Comparison of ENCODE assay signal across 20 cellular contexts in the genomic region with DNA sequence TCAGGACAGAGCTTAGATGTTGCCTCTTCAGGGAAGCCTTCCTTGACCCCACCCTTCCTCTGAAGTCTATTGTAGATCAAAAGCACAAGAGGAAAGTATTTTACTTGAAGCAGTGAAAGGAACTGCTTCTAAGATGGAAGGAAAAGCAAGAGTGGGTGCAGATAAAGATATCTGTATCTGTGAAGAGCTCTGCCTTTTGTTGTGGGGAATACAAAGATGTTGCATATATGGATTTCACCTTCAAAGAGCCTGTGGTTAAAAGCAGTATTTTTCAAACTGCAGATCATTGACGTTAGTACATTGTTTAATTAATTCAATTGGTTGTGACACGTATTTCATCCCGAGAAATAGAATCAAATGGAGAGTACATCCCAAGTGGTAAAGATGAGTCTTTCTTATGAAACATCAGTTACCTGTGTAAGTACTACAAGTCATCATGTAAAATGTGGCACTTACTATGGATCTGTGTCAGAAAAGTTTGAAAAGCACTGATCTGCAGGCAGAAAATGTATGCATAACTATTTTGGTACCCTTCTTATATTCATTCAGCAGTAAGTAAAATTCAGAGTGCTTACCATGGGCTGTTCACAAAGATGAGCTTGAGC. TPM values are rescaled to one million over a fixed set of nuclear protein-coding genes. Genes with fewer than 3 reads are reported as not detected.
DNase-seq lines count a peak whose midpoint lies in the region; ATAC-seq and TF ChIP-seq lines count a peak whose summit lies in the region.
"Had no signal": no experiment of that assay in that cellular context is flagged by ENCODE, and none has a peak within 500 bp of the region (broad histone marks: within the 10 kb centered on the region; RNA-seq: fewer than 3 reads in every experiment).

No MANE protein-coding gene starts in this region.

- intact Hi-C loops in activated CD4-positive, alpha-beta T cell treated with anti-CD3 and anti-CD28 coated beads, Interleukin-2, amount 10 ng/mL, durations not matched to agents 24 days and 14 days (cut with micrococcal nuclease) = no loop called here
- intact Hi-C loops in gastrocnemius medialis (cut with DNase I; ENCODE audit: low total_unique reads) = no loop called here

- TF ChIP-seq CTCF in chondrocyte (IDR thresholded peaks at IDR 0.05) = no peak
- no peak for TF ChIP-seq CTCF in gastrocnemius medialis (IDR thresholded peaks at IDR 0.05 in 4 of 5, conservative IDR thresholded peaks at IDR 0.05 in 1 of 5)

- H3K9me3 ChIP-seq in T-helper 17 cell (ENCODE audit: control insufficient read depth, low read length, poor library complexity, severe bottlenecking) (no peaks in the 10 kb centered on the region), gastrocnemius medialis (no peaks in the 10 kb centered on the region)
- H3K9me3 ChIP-seq: BLaER1 had no signal

- H3K27ac Mint-ChIP-seq in activated CD4-positive, alpha-beta T cell treated with anti-CD3 and anti-CD28 coated beads, Interleukin-2, amount 10 ng/mL, durations not matched to agents 24 days and 14 days = no peak overlapping the region
- H3K27ac Mint-ChIP-seq in activated naive CD4-positive, alpha-beta T cell treated with anti-CD3 and anti-CD28 coated beads, Interleukin-2, amount 50 U/mL, for 24 hours = peak overlapping the region; percentile 42
- H3K27ac Mint-ChIP-seq in T-helper 17 cell (peak overlapping the region; percentile 32), chondrocyte (ENCODE audit: unreplicated experiment) (no peak overlapping the region)
- peak overlapping the region in 8 of 10 donors; percentile 2 to 16 (median 6) for H3K27ac Mint-ChIP-seq in naive thymus-derived CD8-positive, alpha-beta T cell
- H3K27ac Mint-ChIP-seq: CD14-positive monocyte, H9 had no signal

- H3K27me3 ChIP-seq in gastrocnemius medialis = no peaks in the 10 kb centered on the region
- H3K27me3 ChIP-seq: BLaER1 had no signal

- H3K27me3 Mint-ChIP-seq in activated CD4-positive, alpha-beta T cell treated with anti-CD3 and anti-CD28 coated beads, Interleukin-2, amount 10 ng/mL, durations not matched to agents 24 days and 14 days = no peaks in the 10 kb centered on the region
- no peaks in the 10 kb centered on the region for H3K27me3 Mint-ChIP-seq in activated naive CD4-positive, alpha-beta T cell treated with anti-CD3 and anti-CD28 coated beads, Interleukin-2, amount 50 U/mL, for 24 hours
- H3K27me3 Mint-ChIP-seq in T-helper 17 cell (no peaks in the 10 kb centered on the region), chondrocyte (ENCODE audit: low read depth) (no peaks in the 10 kb centered on the region)
- H3K27me3 Mint-ChIP-seq in naive thymus-derived CD8-positive, alpha-beta T cell = no peaks in the 10 kb centered on the region
- H3K27me3 Mint-ChIP-seq: CD8-positive, alpha-beta memory T cell had no signal

- in situ Hi-C loops in gastrocnemius medialis (cut with MboI; ENCODE audit: low sequenced_read_pairs in 4 of 4) = no loop called here

- DNase-seq in activated CD4-positive, alpha-beta T cell treated with anti-CD3 and anti-CD28 coated beads, Interleukin-2, amount 10 ng/mL, durations not matched to agents 24 days and 14 days = peak; percentile 47
- DNase-seq in activated CD4-positive, alpha-beta T cell treated with anti-CD3 and anti-CD28 coated beads for 1 hour = no peak
- DNase-seq in activated naive CD4-positive, alpha-beta T cell treated with Interleukin-2 at 50 U/mL for 16 hours = no peak
- no peak for DNase-seq in T-helper 17 cell
- DNase-seq in naive thymus-derived CD8-positive, alpha-beta T cell = peak in 1 of 10 donors; percentile 3
- no peak for DNase-seq in chondrocyte (ENCODE audit: low spot score)
- DNase-seq in gastrocnemius medialis = no peak
- DNase-seq: 8988T; CD8-positive, alpha-beta memory T cell; COR-L47; DMS 273 treated with DMSO at 0.1 percent for 48 hours; DMS53; DND-41; EL; H9 had no signal

- H3K4me3 ChIP-seq in gastrocnemius medialis = no peak overlapping the region
- H3K4me3 ChIP-seq: BLaER1, GM12878 had no signal

- peaks cover 0 to 34% of the 10 kb centered on the region in 2 donors for H3K36me3 ChIP-seq in gastrocnemius medialis

- H3K36me3 Mint-ChIP-seq in activated CD4-positive, alpha-beta T cell treated with anti-CD3 and anti-CD28 coated beads, Interleukin-2, amount 10 ng/mL, durations not matched to agents 24 days and 14 days (ENCODE audit: low read depth) = peaks cover 56% of the 10 kb centered on the region
- peaks cover 43% of the 10 kb centered on the region for H3K36me3 Mint-ChIP-seq in activated naive CD4-positive, alpha-beta T cell treated with anti-CD3 and anti-CD28 coated beads, Interleukin-2, amount 50 U/mL, for 24 hours
- H3K36me3 Mint-ChIP-seq in T-helper 17 cell (ENCODE audit: low read depth) (peaks cover 37% of the 10 kb centered on the region), chondrocyte (ENCODE audit: low read depth) (peaks cover 27% of the 10 kb centered on the region)
- peaks cover 6 to 87% (median 28%) of the 10 kb centered on the region in 3 donors for H3K36me3 Mint-ChIP-seq in naive thymus-derived CD8-positive, alpha-beta T cell

- POLR2A ChIA-PET in naive thymus-derived CD8-positive, alpha-beta T cell (lab: Charles Lee) = no interaction called here

- no peak for TF ChIP-seq POLR2A in gastrocnemius medialis (IDR thresholded peaks at IDR 0.05)

- no peak overlapping the region for H3K4me3 Mint-ChIP-seq in activated CD4-positive, alpha-beta T cell treated with anti-CD3 and anti-CD28 coated beads, Interleukin-2, amount 10 ng/mL, durations not matched to agents 24 days and 14 days
- H3K4me3 Mint-ChIP-seq in activated naive CD4-positive, alpha-beta T cell treated with anti-CD3 and anti-CD28 coated beads, Interleukin-2, amount 50 U/mL, for 24 hours = no peak overlapping the region
- H3K4me3 Mint-ChIP-seq in T-helper 17 cell = no peak overlapping the region
- peak overlapping the region in 2 of 10 donors; percentile 3 to 19 for H3K4me3 Mint-ChIP-seq in naive thymus-derived CD8-positive, alpha-beta T cell
- no peak overlapping the region for H3K4me3 Mint-ChIP-seq in chondrocyte (ENCODE audit: unreplicated experiment)
- H3K4me3 Mint-ChIP-seq: CD14-positive monocyte; CD8-positive, alpha-beta memory T cell; H9 had no signal

- H3K4me1 ChIP-seq in gastrocnemius medialis = no peaks in the 10 kb centered on the region
- H3K4me1 ChIP-seq: BLaER1 had no signal

- ATAC-seq in T-helper 17 cell (no peak), gastrocnemius medialis (no peak)
- peak in 1 of 2 donors; percentile 46 for ATAC-seq in naive thymus-derived CD8-positive, alpha-beta T cell
- ATAC-seq: GM12878 had no signal

- H3K27ac ChIP-seq in gastrocnemius medialis = no peak overlapping the region
- H3K27ac ChIP-seq: BLaER1 had no signal

- H3K4me1 Mint-ChIP-seq in activated CD4-positive, alpha-beta T cell treated with anti-CD3 and anti-CD28 coated beads, Interleukin-2, amount 10 ng/mL, durations not matched to agents 24 days and 14 days = peaks cover 8% of the 10 kb centered on the region
- H3K4me1 Mint-ChIP-seq in activated naive CD4-positive, alpha-beta T cell treated with anti-CD3 and anti-CD28 coated beads, Interleukin-2, amount 50 U/mL, for 24 hours = peaks cover 28% of the 10 kb centered on the region
- H3K4me1 Mint-ChIP-seq in T-helper 17 cell = peaks cover 25% of the 10 kb centered on the region
- peaks cover 11 to 25% (median 18%) of the 10 kb centered on the region in 4 donors for H3K4me1 Mint-ChIP-seq in naive thymus-derived CD8-positive, alpha-beta T cell
- H3K4me1 Mint-ChIP-seq in chondrocyte (ENCODE audit: low read depth) = no peaks in the 10 kb centered on the region

- no peaks in the 10 kb centered on the region for H3K9me3 Mint-ChIP-seq in activated CD4-positive, alpha-beta T cell treated with anti-CD3 and anti-CD28 coated beads, Interleukin-2, amount 10 ng/mL, durations not matched to agents 24 days and 14 days
- no peaks in the 10 kb centered on the region for H3K9me3 Mint-ChIP-seq in activated naive CD4-positive, alpha-beta T cell treated with anti-CD3 and anti-CD28 coated beads, Interleukin-2, amount 50 U/mL, for 24 hours
- H3K9me3 Mint-ChIP-seq in naive thymus-derived CD8-positive, alpha-beta T cell = no peaks in the 10 kb centered on the region
- no peaks in the 10 kb centered on the region for H3K9me3 Mint-ChIP-seq in chondrocyte (ENCODE audit: low read depth)
- H3K9me3 Mint-ChIP-seq: CD14-positive monocyte; CD8-positive, alpha-beta memory T cell; H9 had no signal

RNA-seq across cellular contexts. Expression of gene TNFRSF11A, which starts 24.6 kb away (rescaled TPM):
- 14.0 and 16.4 TPM in 2 replicates for total RNA-seq in activated CD4-positive, alpha-beta T cell treated with anti-CD3 and anti-CD28 coated beads, Interleukin-2, amount 10 ng/mL, durations not matched to agents 24 days and 14 days
- 1 to 10 TPM; 1.2 to 3.1 TPM for total RNA-seq in T-helper 17 cell
- under 1 TPM; 0.08 to 0.36 TPM for total RNA-seq in naive thymus-derived CD8-positive, alpha-beta T cell
- not detected for polyA plus RNA-seq in naive thymus-derived CD8-positive, alpha-beta T cell
- 0.17 to 0.49 TPM (median 0.22 TPM) in 3 replicates for total RNA-seq in chondrocyte
- 1 to 10 TPM in 3 of 4 donors, not detected in 1; 1.4 to 3.2 (median 1.8) TPM for total RNA-seq in gastrocnemius medialis
- polyA plus RNA-seq: AG04450 had no signal

Comparison
In these comparisons a context has a peak if more than half of its experiments do, and no peak if none do; other contexts are left out.
1. H3K27ac Mint-ChIP-seq: peak in activated naive CD4-positive, alpha-beta T cell treated with anti-CD3 and anti-CD28 coated beads, Interleukin-2, amount 50 U/mL, for 24 hours (single experiment), T-helper 17 cell (single experiment) and naive thymus-derived CD8-positive, alpha-beta T cell (8 of 10); none in activated CD4-positive, alpha-beta T cell treated with anti-CD3 and anti-CD28 coated beads, Interleukin-2, amount 10 ng/mL, durations not matched to agents 24 days and 14 days (single experiment) and chondrocyte (single experiment).